1 cellular context compared by ENCODE assay signal in the genomic region with DNA sequence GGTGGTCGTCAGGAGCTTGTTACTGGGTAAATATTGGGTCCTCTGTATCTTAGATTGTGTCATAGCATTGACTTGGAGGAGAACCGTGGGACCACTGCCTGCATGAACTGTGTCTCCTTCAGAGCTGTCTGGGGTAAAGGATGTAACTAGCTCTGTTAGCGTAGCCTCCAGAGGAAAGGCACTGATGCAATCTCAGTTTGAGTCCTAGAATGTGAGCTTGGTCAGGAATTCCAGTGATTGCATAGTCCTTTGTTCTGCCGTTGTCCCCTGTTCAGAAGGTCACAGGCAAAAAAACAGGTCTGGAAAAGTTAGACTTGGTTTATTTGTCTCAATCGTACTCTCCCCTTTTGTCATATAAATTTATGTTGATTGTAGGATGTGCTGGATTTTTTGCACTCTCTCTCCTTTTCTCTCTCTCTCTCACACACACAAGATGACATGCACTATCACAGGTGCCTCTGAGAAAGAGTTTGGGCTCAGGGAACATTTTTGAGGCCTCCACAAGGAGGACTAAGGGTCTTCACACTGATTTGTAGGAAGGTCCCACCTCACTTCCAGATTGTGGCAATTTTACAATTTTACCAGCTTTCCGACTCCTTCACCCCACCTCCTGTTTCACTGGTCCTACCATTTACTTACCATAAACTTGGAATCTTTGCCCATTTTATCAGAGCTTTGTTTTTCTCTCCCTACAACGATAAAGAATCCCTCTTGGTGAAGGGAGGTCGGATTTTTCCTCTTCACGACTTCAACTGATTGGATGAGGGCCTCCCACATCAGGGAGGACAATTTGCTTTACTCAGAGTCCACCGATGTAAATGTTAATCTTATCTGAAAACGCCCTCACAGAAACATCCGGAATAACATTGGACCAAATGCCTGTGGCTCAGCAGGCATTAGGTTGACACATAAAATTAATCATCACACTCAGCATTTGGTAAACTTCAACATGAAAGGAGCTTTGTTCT.
TF ChIP-seq lines count a peak whose summit lies in the region.

No MANE protein-coding gene starts in this region.

TF ChIP-seq in HepG2, 621 proteins besides CTCF, POLR2A, EP300 and RAD21 (continued from another document and continues in another):
- TF ChIP-seq, protein P1, sequence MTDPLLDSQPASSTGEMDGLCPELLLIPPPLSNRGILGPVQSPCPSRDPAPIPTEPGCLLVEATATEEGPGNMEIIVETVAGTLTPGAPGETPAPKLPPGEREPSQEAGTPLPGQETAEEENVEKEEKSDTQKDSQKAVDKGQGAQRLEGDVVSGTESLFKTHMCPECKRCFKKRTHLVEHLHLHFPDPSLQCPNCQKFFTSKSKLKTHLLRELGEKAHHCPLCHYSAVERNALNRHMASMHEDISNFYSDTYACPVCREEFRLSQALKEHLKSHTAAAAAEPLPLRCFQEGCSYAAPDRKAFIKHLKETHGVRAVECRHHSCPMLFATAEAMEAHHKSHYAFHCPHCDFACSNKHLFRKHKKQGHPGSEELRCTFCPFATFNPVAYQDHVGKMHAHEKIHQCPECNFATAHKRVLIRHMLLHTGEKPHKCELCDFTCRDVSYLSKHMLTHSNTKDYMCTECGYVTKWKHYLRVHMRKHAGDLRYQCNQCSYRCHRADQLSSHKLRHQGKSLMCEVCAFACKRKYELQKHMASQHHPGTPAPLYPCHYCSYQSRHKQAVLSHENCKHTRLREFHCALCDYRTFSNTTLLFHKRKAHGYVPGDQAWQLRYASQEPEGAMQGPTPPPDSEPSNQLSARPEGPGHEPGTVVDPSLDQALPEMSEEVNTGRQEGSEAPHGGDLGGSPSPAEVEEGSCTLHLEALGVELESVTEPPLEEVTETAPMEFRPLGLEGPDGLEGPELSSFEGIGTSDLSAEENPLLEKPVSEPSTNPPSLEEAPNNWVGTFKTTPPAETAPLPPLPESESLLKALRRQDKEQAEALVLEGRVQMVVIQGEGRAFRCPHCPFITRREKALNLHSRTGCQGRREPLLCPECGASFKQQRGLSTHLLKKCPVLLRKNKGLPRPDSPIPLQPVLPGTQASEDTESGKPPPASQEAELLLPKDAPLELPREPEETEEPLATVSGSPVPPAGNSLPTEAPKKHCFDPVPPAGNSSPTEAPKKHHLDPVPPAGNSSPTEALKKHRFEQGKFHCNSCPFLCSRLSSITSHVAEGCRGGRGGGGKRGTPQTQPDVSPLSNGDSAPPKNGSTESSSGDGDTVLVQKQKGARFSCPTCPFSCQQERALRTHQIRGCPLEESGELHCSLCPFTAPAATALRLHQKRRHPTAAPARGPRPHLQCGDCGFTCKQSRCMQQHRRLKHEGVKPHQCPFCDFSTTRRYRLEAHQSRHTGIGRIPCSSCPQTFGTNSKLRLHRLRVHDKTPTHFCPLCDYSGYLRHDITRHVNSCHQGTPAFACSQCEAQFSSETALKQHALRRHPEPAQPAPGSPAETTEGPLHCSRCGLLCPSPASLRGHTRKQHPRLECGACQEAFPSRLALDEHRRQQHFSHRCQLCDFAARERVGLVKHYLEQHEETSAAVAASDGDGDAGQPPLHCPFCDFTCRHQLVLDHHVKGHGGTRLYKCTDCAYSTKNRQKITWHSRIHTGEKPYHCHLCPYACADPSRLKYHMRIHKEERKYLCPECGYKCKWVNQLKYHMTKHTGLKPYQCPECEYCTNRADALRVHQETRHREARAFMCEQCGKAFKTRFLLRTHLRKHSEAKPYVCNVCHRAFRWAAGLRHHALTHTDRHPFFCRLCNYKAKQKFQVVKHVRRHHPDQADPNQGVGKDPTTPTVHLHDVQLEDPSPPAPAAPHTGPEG (CRISPR knock-in tag; IDR thresholded peaks at IDR 0.05): no peak
- peak; percentile 76 for TF ChIP-seq HOXA3 (CRISPR knock-in tag; IDR thresholded peaks at IDR 0.05)
- TF ChIP-seq ONECUT2 (CRISPR knock-in tag; IDR thresholded peaks at IDR 0.05): no peak
- peak; percentile 68; the same call in 1 of the 2 replicates for TF ChIP-seq MYNN (CRISPR knock-in tag; IDR thresholded peaks at IDR 0.05; ENCODE audit: low read depth)
- TF ChIP-seq, protein P2, sequence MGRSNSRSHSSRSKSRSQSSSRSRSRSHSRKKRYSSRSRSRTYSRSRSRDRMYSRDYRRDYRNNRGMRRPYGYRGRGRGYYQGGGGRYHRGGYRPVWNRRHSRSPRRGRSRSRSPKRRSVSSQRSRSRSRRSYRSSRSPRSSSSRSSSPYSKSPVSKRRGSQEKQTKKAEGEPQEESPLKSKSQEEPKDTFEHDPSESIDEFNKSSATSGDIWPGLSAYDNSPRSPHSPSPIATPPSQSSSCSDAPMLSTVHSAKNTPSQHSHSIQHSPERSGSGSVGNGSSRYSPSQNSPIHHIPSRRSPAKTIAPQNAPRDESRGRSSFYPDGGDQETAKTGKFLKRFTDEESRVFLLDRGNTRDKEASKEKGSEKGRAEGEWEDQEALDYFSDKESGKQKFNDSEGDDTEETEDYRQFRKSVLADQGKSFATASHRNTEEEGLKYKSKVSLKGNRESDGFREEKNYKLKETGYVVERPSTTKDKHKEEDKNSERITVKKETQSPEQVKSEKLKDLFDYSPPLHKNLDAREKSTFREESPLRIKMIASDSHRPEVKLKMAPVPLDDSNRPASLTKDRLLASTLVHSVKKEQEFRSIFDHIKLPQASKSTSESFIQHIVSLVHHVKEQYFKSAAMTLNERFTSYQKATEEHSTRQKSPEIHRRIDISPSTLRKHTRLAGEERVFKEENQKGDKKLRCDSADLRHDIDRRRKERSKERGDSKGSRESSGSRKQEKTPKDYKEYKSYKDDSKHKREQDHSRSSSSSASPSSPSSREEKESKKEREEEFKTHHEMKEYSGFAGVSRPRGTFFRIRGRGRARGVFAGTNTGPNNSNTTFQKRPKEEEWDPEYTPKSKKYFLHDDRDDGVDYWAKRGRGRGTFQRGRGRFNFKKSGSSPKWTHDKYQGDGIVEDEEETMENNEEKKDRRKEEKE (IDR thresholded peaks at IDR 0.05): no peak
- TF ChIP-seq, protein P3, sequence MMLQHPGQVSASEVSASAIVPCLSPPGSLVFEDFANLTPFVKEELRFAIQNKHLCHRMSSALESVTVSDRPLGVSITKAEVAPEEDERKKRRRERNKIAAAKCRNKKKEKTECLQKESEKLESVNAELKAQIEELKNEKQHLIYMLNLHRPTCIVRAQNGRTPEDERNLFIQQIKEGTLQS (CRISPR knock-in tag; IDR thresholded peaks at IDR 0.05): peak; percentile 99
- TF ChIP-seq PTBP1 (IDR thresholded peaks at IDR 0.05; ENCODE audit: low read depth, low read length, poor library complexity, severe bottlenecking): no peak
- TF ChIP-seq RARG (CRISPR knock-in tag; IDR thresholded peaks at IDR 0.05; ENCODE audit: low read depth): no peak
- TF ChIP-seq, protein P4, sequence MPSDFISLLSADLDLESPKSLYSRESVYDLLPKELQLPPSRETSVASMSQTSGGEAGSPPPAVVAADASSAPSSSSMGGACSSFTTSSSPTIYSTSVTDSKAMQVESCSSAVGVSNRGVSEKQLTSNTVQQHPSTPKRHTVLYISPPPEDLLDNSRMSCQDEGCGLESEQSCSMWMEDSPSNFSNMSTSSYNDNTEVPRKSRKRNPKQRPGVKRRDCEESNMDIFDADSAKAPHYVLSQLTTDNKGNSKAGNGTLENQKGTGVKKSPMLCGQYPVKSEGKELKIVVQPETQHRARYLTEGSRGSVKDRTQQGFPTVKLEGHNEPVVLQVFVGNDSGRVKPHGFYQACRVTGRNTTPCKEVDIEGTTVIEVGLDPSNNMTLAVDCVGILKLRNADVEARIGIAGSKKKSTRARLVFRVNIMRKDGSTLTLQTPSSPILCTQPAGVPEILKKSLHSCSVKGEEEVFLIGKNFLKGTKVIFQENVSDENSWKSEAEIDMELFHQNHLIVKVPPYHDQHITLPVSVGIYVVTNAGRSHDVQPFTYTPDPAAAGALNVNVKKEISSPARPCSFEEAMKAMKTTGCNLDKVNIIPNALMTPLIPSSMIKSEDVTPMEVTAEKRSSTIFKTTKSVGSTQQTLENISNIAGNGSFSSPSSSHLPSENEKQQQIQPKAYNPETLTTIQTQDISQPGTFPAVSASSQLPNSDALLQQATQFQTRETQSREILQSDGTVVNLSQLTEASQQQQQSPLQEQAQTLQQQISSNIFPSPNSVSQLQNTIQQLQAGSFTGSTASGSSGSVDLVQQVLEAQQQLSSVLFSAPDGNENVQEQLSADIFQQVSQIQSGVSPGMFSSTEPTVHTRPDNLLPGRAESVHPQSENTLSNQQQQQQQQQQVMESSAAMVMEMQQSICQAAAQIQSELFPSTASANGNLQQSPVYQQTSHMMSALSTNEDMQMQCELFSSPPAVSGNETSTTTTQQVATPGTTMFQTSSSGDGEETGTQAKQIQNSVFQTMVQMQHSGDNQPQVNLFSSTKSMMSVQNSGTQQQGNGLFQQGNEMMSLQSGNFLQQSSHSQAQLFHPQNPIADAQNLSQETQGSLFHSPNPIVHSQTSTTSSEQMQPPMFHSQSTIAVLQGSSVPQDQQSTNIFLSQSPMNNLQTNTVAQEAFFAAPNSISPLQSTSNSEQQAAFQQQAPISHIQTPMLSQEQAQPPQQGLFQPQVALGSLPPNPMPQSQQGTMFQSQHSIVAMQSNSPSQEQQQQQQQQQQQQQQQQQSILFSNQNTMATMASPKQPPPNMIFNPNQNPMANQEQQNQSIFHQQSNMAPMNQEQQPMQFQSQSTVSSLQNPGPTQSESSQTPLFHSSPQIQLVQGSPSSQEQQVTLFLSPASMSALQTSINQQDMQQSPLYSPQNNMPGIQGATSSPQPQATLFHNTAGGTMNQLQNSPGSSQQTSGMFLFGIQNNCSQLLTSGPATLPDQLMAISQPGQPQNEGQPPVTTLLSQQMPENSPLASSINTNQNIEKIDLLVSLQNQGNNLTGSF (CRISPR knock-in tag; IDR thresholded peaks at IDR 0.05): no peak
- no peak for TF ChIP-seq TBP (CRISPR knock-in tag; IDR thresholded peaks at IDR 0.05)
- TF ChIP-seq, protein P5, sequence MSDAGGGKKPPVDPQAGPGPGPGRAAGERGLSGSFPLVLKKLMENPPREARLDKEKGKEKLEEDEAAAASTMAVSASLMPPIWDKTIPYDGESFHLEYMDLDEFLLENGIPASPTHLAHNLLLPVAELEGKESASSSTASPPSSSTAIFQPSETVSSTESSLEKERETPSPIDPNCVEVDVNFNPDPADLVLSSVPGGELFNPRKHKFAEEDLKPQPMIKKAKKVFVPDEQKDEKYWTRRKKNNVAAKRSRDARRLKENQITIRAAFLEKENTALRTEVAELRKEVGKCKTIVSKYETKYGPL (CRISPR knock-in tag; IDR thresholded peaks at IDR 0.05): no peak
- TF ChIP-seq, protein P6, sequence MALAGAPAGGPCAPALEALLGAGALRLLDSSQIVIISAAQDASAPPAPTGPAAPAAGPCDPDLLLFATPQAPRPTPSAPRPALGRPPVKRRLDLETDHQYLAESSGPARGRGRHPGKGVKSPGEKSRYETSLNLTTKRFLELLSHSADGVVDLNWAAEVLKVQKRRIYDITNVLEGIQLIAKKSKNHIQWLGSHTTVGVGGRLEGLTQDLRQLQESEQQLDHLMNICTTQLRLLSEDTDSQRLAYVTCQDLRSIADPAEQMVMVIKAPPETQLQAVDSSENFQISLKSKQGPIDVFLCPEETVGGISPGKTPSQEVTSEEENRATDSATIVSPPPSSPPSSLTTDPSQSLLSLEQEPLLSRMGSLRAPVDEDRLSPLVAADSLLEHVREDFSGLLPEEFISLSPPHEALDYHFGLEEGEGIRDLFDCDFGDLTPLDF (CRISPR knock-in tag; IDR thresholded peaks at IDR 0.05): no peak
- no peak for TF ChIP-seq MAF1 (CRISPR knock-in tag; IDR thresholded peaks at IDR 0.05; ENCODE audit: borderline replicate concordance)
- TF ChIP-seq, protein P7, sequence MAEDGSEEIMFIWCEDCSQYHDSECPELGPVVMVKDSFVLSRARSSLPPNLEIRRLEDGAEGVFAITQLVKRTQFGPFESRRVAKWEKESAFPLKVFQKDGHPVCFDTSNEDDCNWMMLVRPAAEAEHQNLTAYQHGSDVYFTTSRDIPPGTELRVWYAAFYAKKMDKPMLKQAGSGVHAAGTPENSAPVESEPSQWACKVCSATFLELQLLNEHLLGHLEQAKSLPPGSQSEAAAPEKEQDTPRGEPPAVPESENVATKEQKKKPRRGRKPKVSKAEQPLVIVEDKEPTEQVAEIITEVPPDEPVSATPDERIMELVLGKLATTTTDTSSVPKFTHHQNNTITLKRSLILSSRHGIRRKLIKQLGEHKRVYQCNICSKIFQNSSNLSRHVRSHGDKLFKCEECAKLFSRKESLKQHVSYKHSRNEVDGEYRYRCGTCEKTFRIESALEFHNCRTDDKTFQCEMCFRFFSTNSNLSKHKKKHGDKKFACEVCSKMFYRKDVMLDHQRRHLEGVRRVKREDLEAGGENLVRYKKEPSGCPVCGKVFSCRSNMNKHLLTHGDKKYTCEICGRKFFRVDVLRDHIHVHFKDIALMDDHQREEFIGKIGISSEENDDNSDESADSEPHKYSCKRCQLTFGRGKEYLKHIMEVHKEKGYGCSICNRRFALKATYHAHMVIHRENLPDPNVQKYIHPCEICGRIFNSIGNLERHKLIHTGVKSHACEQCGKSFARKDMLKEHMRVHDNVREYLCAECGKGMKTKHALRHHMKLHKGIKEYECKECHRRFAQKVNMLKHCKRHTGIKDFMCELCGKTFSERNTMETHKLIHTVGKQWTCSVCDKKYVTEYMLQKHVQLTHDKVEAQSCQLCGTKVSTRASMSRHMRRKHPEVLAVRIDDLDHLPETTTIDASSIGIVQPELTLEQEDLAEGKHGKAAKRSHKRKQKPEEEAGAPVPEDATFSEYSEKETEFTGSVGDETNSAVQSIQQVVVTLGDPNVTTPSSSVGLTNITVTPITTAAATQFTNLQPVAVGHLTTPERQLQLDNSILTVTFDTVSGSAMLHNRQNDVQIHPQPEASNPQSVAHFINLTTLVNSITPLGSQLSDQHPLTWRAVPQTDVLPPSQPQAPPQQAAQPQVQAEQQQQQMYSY (CRISPR knock-in tag; IDR thresholded peaks at IDR 0.05): no peak; the same call in 1 of the 2 replicates
- TF ChIP-seq GFI1 (CRISPR knock-in tag; IDR thresholded peaks at IDR 0.05; ENCODE audit: borderline replicate concordance): peak; percentile 98
- no peak for TF ChIP-seq KLF15 (CRISPR knock-in tag; IDR thresholded peaks at IDR 0.05; ENCODE audit: borderline replicate concordance)
- TF ChIP-seq, protein P8, sequence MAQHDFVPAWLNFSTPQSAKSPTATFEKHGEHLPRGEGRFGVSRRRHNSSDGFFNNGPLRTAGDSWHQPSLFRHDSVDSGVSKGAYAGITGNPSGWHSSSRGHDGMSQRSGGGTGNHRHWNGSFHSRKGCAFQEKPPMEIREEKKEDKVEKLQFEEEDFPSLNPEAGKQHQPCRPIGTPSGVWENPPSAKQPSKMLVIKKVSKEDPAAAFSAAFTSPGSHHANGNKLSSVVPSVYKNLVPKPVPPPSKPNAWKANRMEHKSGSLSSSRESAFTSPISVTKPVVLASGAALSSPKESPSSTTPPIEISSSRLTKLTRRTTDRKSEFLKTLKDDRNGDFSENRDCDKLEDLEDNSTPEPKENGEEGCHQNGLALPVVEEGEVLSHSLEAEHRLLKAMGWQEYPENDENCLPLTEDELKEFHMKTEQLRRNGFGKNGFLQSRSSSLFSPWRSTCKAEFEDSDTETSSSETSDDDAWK (CRISPR knock-in tag; IDR thresholded peaks at IDR 0.05): no peak
- TF ChIP-seq ZNF160 (CRISPR knock-in tag; IDR thresholded peaks at IDR 0.05): no peak
- TF ChIP-seq ZKSCAN5 (CRISPR knock-in tag; IDR thresholded peaks at IDR 0.05): no peak
- TF ChIP-seq FLYWCH1 (CRISPR knock-in tag; IDR thresholded peaks at IDR 0.05): no peak
